ENCODE assay signal across 14 cellular contexts in the genomic region with DNA sequence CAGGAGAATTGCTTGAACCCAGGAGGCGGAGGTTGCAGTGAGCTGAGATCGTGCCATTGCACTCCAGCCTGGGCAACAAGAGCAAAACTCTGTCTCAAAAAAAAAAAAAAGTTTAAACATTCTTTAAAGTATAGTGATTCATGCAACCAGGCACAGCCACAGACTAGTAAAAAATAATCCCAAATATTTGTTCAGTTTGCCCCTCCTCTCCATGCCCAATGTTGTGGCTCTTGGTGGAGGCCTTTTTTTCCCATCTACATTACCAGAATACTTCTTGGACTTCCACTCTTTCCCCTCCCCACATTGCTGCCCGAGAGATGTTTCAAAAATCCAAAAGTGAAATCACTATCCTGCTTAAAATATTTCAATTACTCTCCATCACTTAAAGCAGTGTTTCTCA. TPM values are rescaled to one million over a fixed set of nuclear protein-coding genes. Genes with fewer than 3 reads are reported as not detected.
"Had no signal": no experiment of that assay in that cellular context is flagged by ENCODE, and none has a peak within 500 bp of the region (broad histone marks: within the 10 kb centered on the region; RNA-seq: fewer than 3 reads in every experiment).

No MANE protein-coding gene starts in this region.

- H2AFZ ChIP-seq: neural progenitor cell had no signal

- H3K9me3 Mint-ChIP-seq: activated CD4-positive, alpha-beta memory T cell treated with anti-CD3 and anti-CD28 coated beads for 36 hours; activated T-cell treated with anti-CD3 and anti-CD28 coated beads, Interleukin-2, amount 50 U/mL, for 4 hours; central memory CD8-positive, alpha-beta T cell; mesothelial cell of epicardium; neural progenitor cell had no signal

- H3K27me3 ChIP-seq: body of pancreas, pancreas, tibial nerve, vagina had no signal

- H3K27me3 Mint-ChIP-seq: activated CD4-positive, alpha-beta memory T cell treated with anti-CD3 and anti-CD28 coated beads for 36 hours; central memory CD8-positive, alpha-beta T cell had no signal

- H3K27ac ChIP-seq: body of pancreas, lower lobe of right lung, neural progenitor cell, pancreas, tibial nerve, vagina had no signal

- DNase-seq: activated CD4-positive, alpha-beta T cell treated with anti-CD3 and anti-CD28 coated beads for 1 hour; activated T-cell treated with anti-CD3 and anti-CD28 coated beads, Interleukin-2, amount 50 U/mL, for 4 hours; body of pancreas; effector memory CD4-positive, alpha-beta T cell; hypothalamus; lower lobe of right lung; pancreas; T-helper 9 cell had no signal

- H3K4me3 Mint-ChIP-seq: activated CD4-positive, alpha-beta memory T cell treated with anti-CD3 and anti-CD28 coated beads for 36 hours; central memory CD8-positive, alpha-beta T cell; mesothelial cell of epicardium; neural progenitor cell had no signal

- ATAC-seq: body of pancreas, lower lobe of right lung, pancreas had no signal

- H3K9ac ChIP-seq: neural progenitor cell had no signal

- H3K27ac Mint-ChIP-seq: activated CD4-positive, alpha-beta memory T cell treated with anti-CD3 and anti-CD28 coated beads for 36 hours; mesothelial cell of epicardium; neural progenitor cell had no signal

- H3K36me3 Mint-ChIP-seq: activated CD4-positive, alpha-beta memory T cell treated with anti-CD3 and anti-CD28 coated beads for 36 hours; mesothelial cell of epicardium; neural progenitor cell had no signal

- H3K4me2 ChIP-seq: neural progenitor cell had no signal

- H3K9me3 ChIP-seq: body of pancreas, lower lobe of right lung, pancreas, tibial nerve, vagina had no signal

- H3K4me3 ChIP-seq: body of pancreas, lower lobe of right lung, neural progenitor cell, pancreas, tibial nerve, vagina had no signal

- H3K36me3 ChIP-seq: lower lobe of right lung, neural progenitor cell, pancreas, tibial nerve, vagina had no signal

RNA-seq across cellular contexts. Expression of a gene that starts 37.3 kb away (rescaled TPM):
- total RNA-seq: lower lobe of right lung had no signal
